ENCODE assay signal across 9 cellular contexts in the genomic region with DNA sequence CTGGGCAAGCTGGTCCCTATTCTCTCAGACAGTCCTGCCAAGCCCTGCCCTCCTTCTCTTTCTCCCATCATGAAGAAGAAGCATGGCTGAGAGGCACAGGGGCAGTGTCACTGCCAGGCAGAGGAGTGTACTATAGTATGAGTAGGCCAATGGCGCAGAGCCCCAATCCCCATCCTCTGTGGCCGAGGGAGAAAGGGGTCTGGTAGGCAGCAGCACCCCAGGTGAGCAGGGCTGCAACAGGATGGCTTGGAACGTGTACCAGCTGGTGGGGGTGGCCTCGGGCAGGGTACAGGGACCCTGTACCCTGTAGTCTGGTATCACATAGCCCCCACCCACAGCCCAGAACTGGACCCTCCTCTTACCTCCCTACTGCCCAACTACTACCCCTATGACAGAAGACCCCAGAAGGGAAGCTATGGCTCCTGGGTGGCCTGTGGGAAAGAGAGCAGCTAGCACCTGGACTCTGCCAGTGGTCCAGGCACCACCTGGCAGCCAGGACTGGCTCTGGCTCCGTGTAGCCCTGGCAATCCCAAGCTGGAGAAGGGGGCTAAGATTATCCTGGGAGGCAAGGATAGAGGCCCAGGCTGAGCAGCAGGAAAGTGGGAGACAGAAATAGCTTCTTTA. TPM values are rescaled to one million over a fixed set of nuclear protein-coding genes. Genes with fewer than 3 reads are reported as not detected.
A peak's percentile ranks its signal among the peaks of the same experiment; 100 is the strongest.
DNase-seq lines count a peak whose midpoint lies in the region; ATAC-seq, FAIRE-seq and TF ChIP-seq lines count a peak whose summit lies in the region.
"Had no signal": no experiment of that assay in that cellular context is flagged by ENCODE, and none has a peak within 500 bp of the region (broad histone marks: within the 10 kb centered on the region; RNA-seq: fewer than 3 reads in every experiment).

No MANE protein-coding gene starts in this region.

- H3K27me3 Mint-ChIP-seq in dendritic cell treated with granulocyte-macrophage colony-stimulating factor and Interleukin-4, amounts not matched to agents 40 ng/mL and 50 ng/mL, for 4 days = no peaks in the 10 kb centered on the region
- H3K27me3 Mint-ChIP-seq in nephron (ENCODE audit: low read depth) = no peaks in the 10 kb centered on the region

- ATAC-seq in A549 (no peak), HG02610 (IDR thresholded peaks at IDR 0.05; ENCODE audit: unreplicated experiment) (no peak), HG02938 (IDR thresholded peaks at IDR 0.05; ENCODE audit: unreplicated experiment) (no peak)

- H3F3A ChIP-seq in Loucy (ENCODE audit: low read depth) = no peaks in the 10 kb centered on the region

- peaks cover 32% of the 10 kb centered on the region for H3K4me1 ChIP-seq in A549
- peaks cover 41% of the 10 kb centered on the region for H3K4me1 ChIP-seq in Loucy (ENCODE audit: insufficient read depth, low read length, poor library complexity, severe bottlenecking)

- peak overlapping the region; percentile 97 for H3K9ac ChIP-seq in Loucy (ENCODE audit: low read depth, low read length, poor library complexity, severe bottlenecking)

- H3K36me3 ChIP-seq in Loucy (ENCODE audit: insufficient read depth, low read length) = peaks cover 27% of the 10 kb centered on the region; the same call in 1 of the 2 replicates

- no peak for DNase-seq in A549 (ENCODE audit: low read depth in 1 of 2, low spot score in 1 of 2)
- no peak for DNase-seq in putamen (ENCODE audit: low spot score)
- no peak for DNase-seq in NCI-H187 treated with DMSO at 0.1 percent for 48 hours (lab: John Stamatoyannopoulos, UW)
- DNase-seq: activated CD8-positive, alpha-beta memory T cell treated with anti-CD3 and anti-CD28 coated beads, Interleukin-2, amount 50 U/mL, for 48 hours had no signal

- TF ChIP-seq RAD21 in A549 (conservative IDR thresholded peaks at IDR 0.05 in 1 of 2, IDR thresholded peaks at IDR 0.05 in 1 of 2) = no peak

- intact Hi-C loops in dendritic cell treated with granulocyte-macrophage colony-stimulating factor and Interleukin-4, amounts not matched to agents 40 ng/mL and 50 ng/mL, for 4 days (cut with micrococcal nuclease) = no loop called here

- no peaks in the 10 kb centered on the region for H3K9me3 ChIP-seq in A549
- no peaks in the 10 kb centered on the region for H3K9me3 ChIP-seq in Loucy (ENCODE audit: insufficient read depth, low read depth, low read length)

- H3K9me2 ChIP-seq in Loucy (replicated peaks; ENCODE audit: low read depth, low read length) = no peaks in the 10 kb centered on the region

- 88% methylated on average over 5 of the region's 5 CpGs for WGBS in A549 (ENCODE audit: missing lambda C conversion rate)

- no peaks in the 10 kb centered on the region for H3K27me3 ChIP-seq in Loucy (ENCODE audit: insufficient read depth, low read length, poor library complexity, severe bottlenecking)

- peak overlapping the region; percentile 5 to 6; a peak in 1 of 6 replicates for H3K27ac ChIP-seq in A549

- no peak overlapping the region for H2AFZ ChIP-seq in Loucy (ENCODE audit: low read length)

- H3K4me3 Mint-ChIP-seq in dendritic cell treated with granulocyte-macrophage colony-stimulating factor and Interleukin-4, amounts not matched to agents 40 ng/mL and 50 ng/mL, for 4 days = no peak overlapping the region
- no peak overlapping the region for H3K4me3 Mint-ChIP-seq in nephron

- CTCF ChIA-PET in A549 (lab: Yijun Ruan, JAX) = interaction anchor here (0.6 to 4.2 kb wide), 9 partner anchors 7 to 412 kb away, joined by 3 to 37 read pairs (median 4); a partner anchor contains a TSS

- H3K36me3 Mint-ChIP-seq in dendritic cell treated with granulocyte-macrophage colony-stimulating factor and Interleukin-4, amounts not matched to agents 40 ng/mL and 50 ng/mL, for 4 days (ENCODE audit: low read depth) = peaks cover 75% of the 10 kb centered on the region
- peaks cover 34% of the 10 kb centered on the region for H3K36me3 Mint-ChIP-seq in nephron (ENCODE audit: low read depth)

- no peak overlapping the region for H3K4me3 ChIP-seq in A549
- peak overlapping the region; percentile 89 for H3K4me3 ChIP-seq in Loucy (ENCODE audit: low read length, poor library complexity, severe bottlenecking)

- H3K4me2 ChIP-seq in A549 (no peak overlapping the region), Loucy (ENCODE audit: low read depth, low read length, poor library complexity, severe bottlenecking) (peak overlapping the region; percentile 85)

- FAIRE-seq in A549 (lab: Jason Lieb, UNC) = no peak

- TF ChIP-seq CTCF in A549 (IDR thresholded peaks at IDR 0.05) = no peak
- TF ChIP-seq CTCF in Loucy (conservative IDR thresholded peaks at IDR 0.05; ENCODE audit: low read length) = no peak
- no peak for TF ChIP-seq CTCF in nephron (IDR thresholded peaks at IDR 0.05; ENCODE audit: unreplicated experiment in 3 of 3)

- H3K27ac Mint-ChIP-seq in dendritic cell treated with granulocyte-macrophage colony-stimulating factor and Interleukin-4, amounts not matched to agents 40 ng/mL and 50 ng/mL, for 4 days = peak overlapping the region; percentile 12
- peak overlapping the region; percentile 92 to 95 (median 94) for H3K27ac Mint-ChIP-seq in nephron

- no peak for TF ChIP-seq EP300 in A549 (IDR thresholded peaks at IDR 0.05)

- POLR2A ChIA-PET in A549 (lab: Yijun Ruan, JAX) = interaction anchor here (1.3 kb wide), 1 partner anchor 11 kb away, joined by 6 read pairs; a partner anchor contains a TSS

- H3K9me3 Mint-ChIP-seq in dendritic cell treated with granulocyte-macrophage colony-stimulating factor and Interleukin-4, amounts not matched to agents 40 ng/mL and 50 ng/mL, for 4 days = no peaks in the 10 kb centered on the region
- no peaks in the 10 kb centered on the region for H3K9me3 Mint-ChIP-seq in nephron

- H3K79me2 ChIP-seq in Loucy (ENCODE audit: insufficient read depth, low read length) = peaks cover 90% of the 10 kb centered on the region

- TF ChIP-seq POLR2A in A549 (IDR thresholded peaks at IDR 0.05; ENCODE audit: low read length) = no peak

- H3K4me1 Mint-ChIP-seq in dendritic cell treated with granulocyte-macrophage colony-stimulating factor and Interleukin-4, amounts not matched to agents 40 ng/mL and 50 ng/mL, for 4 days (ENCODE audit: low read depth) = peaks cover 58% of the 10 kb centered on the region
- H3K4me1 Mint-ChIP-seq in nephron = peaks cover 25% of the 10 kb centered on the region

- peaks cover 40% of the 10 kb centered on the region for H4K20me1 ChIP-seq in Loucy (ENCODE audit: insufficient read depth, low read length, poor library complexity, severe bottlenecking)

TF ChIP-seq in A549, 52 proteins besides CTCF, POLR2A, EP300 and RAD21:
- TF ChIP-seq HOXB5 (CRISPR knock-in tag; IDR thresholded peaks at IDR 0.05) = no peak
- TF ChIP-seq, protein P1, sequence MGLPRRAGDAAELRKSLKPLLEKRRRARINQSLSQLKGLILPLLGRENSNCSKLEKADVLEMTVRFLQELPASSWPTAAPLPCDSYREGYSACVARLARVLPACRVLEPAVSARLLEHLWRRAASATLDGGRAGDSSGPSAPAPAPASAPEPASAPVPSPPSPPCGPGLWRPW (IDR thresholded peaks at IDR 0.05) = no peak
- TF ChIP-seq, protein P2, sequence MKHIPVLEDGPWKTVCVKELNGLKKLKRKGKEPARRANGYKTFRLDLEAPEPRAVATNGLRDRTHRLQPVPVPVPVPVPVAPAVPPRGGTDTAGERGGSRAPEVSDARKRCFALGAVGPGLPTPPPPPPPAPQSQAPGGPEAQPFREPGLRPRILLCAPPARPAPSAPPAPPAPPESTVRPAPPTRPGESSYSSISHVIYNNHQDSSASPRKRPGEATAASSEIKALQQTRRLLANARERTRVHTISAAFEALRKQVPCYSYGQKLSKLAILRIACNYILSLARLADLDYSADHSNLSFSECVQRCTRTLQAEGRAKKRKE (CRISPR knock-in tag; IDR thresholded peaks at IDR 0.05; ENCODE audit: low read depth) = no peak
- no peak for TF ChIP-seq ZFP36 (IDR thresholded peaks at IDR 0.05; ENCODE audit: borderline replicate concordance, partially characterized antibody)
- TF ChIP-seq CHD4 (IDR thresholded peaks at IDR 0.05; ENCODE audit: borderline replicate concordance) = no peak
- TF ChIP-seq HEYL (CRISPR knock-in tag; IDR thresholded peaks at IDR 0.05) = no peak
- no peak for TF ChIP-seq NR3C1 (IDR thresholded peaks at IDR 0.05)
- TF ChIP-seq RFX5 (IDR thresholded peaks at IDR 0.05) = no peak
- TF ChIP-seq CEBPB (IDR thresholded peaks at IDR 0.05) = no peak
- TF ChIP-seq FOXS1 (CRISPR knock-in tag; IDR thresholded peaks at IDR 0.05) = no peak

RNA-seq across cellular contexts. Expression of a gene that starts 4.4 kb away (rescaled TPM):
- 52.7 and 61.9 TPM in 2 replicates for polyA plus RNA-seq in A549 (2011; rRNA removed)
- 54.2 and 62.9 TPM in 2 replicates for polyA plus RNA-seq in A549 (2012; cell fraction: cytosol; rRNA removed)
- 76.0 and 84.7 TPM in 2 replicates for polyA plus RNA-seq in A549 (2012; cell fraction: nucleus; rRNA removed)
- 37.5 to 40.4 TPM (median 39.8 TPM) in 3 replicates for polyA plus RNA-seq in A549 (2017; fragmentation: RNase III; extraction: RNeasy Plus Mini Kit Qiagen cat#74134 plus additional on column Dnase treatment)
- 94.7 and 102 TPM in 2 replicates for polyA minus RNA-seq in A549 (2011; rRNA and poly(A)+ RNA removed)

RNA-seq across cellular contexts. Expression of a gene that starts 10.6 kb away (rescaled TPM):
- polyA plus RNA-seq in A549 (2011; rRNA removed) = 62.6 and 74.5 TPM in 2 replicates
- polyA plus RNA-seq in A549 (2012; cell fraction: cytosol; rRNA removed) = 54.7 and 62.3 TPM in 2 replicates
- 82.3 and 82.7 TPM in 2 replicates for polyA plus RNA-seq in A549 (2012; cell fraction: nucleus; rRNA removed)
- polyA plus RNA-seq in A549 (2017; fragmentation: RNase III; extraction: RNeasy Plus Mini Kit Qiagen cat#74134 plus additional on column Dnase treatment) = 95.7 to 104 TPM (median 98.6 TPM) in 3 replicates
- 92.7 and 119 TPM in 2 replicates for polyA minus RNA-seq in A549 (2011; rRNA and poly(A)+ RNA removed)

RNA-seq across cellular contexts. Expression of a gene that starts 10.8 kb away (rescaled TPM):
- polyA plus RNA-seq in A549 (2011; rRNA removed) (222 and 303 TPM in 2 replicates), A549 (2017; fragmentation: RNase III; extraction: RNeasy Plus Mini Kit Qiagen cat#74134 plus additional on column Dnase treatment) (399 to 406 TPM (median 399 TPM) in 3 replicates)
- 297 and 348 TPM in 2 replicates for polyA plus RNA-seq in A549 (2012; cell fraction: cytosol; rRNA removed)
- polyA plus RNA-seq in A549 (2012; cell fraction: nucleus; rRNA removed) = 173 and 210 TPM in 2 replicates
- 234 and 240 TPM in 2 replicates for polyA minus RNA-seq in A549 (2011; rRNA and poly(A)+ RNA removed)

RNA-seq across cellular contexts. Expression of a gene that starts 35.4 kb away (rescaled TPM):
- polyA plus RNA-seq in A549 (2011; rRNA removed) (not detected in 2 replicates), A549 (2017; fragmentation: RNase III; extraction: RNeasy Plus Mini Kit Qiagen cat#74134 plus additional on column Dnase treatment) (not detected in 3 replicates)
- not detected in 2 replicates for polyA plus RNA-seq in A549 (2012; cell fraction: cytosol; rRNA removed)
- not detected in 2 replicates for polyA plus RNA-seq in A549 (2012; cell fraction: nucleus; rRNA removed)
- polyA minus RNA-seq in A549 (2011; rRNA and poly(A)+ RNA removed) = not detected in 2 replicates

RNA-seq across cellular contexts. Expression of a gene that starts 43.7 kb away (rescaled TPM):
- polyA plus RNA-seq in A549 (2011; rRNA removed) (not detected in 2 replicates), A549 (2017; fragmentation: RNase III; extraction: RNeasy Plus Mini Kit Qiagen cat#74134 plus additional on column Dnase treatment) (not detected in 3 replicates)
- polyA plus RNA-seq in A549 (2012; cell fraction: cytosol; rRNA removed) = not detected in 2 replicates
- not detected in 2 replicates for polyA plus RNA-seq in A549 (2012; cell fraction: nucleus; rRNA removed)
- polyA minus RNA-seq in A549 (2011; rRNA and poly(A)+ RNA removed) = not detected in 2 replicates
